ENCODE assay signal across 15 cellular contexts in genomic region chr17:82193520-82194236, GRCh38. TPM values are rescaled to one million over a fixed set of nuclear protein-coding genes. Genes with fewer than 3 reads are reported as not detected.
DNase-seq lines count a peak whose midpoint lies in the region; ATAC-seq, FAIRE-seq and TF ChIP-seq lines count a peak whose summit lies in the region.
"Had no signal": no experiment of that assay in that cellular context is flagged by ENCODE, and none has a peak within 500 bp of the region (broad histone marks: within the 10 kb centered on the region; RNA-seq: fewer than 3 reads in every experiment).

No MANE protein-coding gene starts in this region.

- peak; percentile 100 for FAIRE-seq in bronchial epithelial cell (lab: Jason Lieb, UNC)

- H3K9me3 ChIP-seq in HEK293 (ENCODE audit: control insufficient read depth, insufficient read depth, low read depth, low read length) = no peaks in the 10 kb centered on the region
- H3K9me3 ChIP-seq in lower lobe of right lung = no peaks in the 10 kb centered on the region
- H3K9me3 ChIP-seq in WERI-Rb-1 (ENCODE audit: severe bottlenecking) = no peaks in the 10 kb centered on the region
- H3K9me3 ChIP-seq: vagina had no signal

- POLR2A ChIA-PET in HEK293 (lab: Yijun Ruan, JAX) = no interaction called here

- CTCF ChIA-PET in HEK293 (lab: Yijun Ruan, JAX) = interaction anchor here (0.6 kb wide), 1 partner anchor 301 kb away, joined by 3 read pairs; no protein-coding TSS in a partner anchor

- DNase-seq in AML-193 (lab: John Stamatoyannopoulos, UW) = peak; percentile 38 to 52
- no peak for DNase-seq in bronchial epithelial cell (ENCODE audit: low read depth)
- DNase-seq in lower lobe of right lung = no peak
- no peak for DNase-seq in H4 (ENCODE audit: low spot score)
- no peak for DNase-seq in NCI-H2029 (lab: John Stamatoyannopoulos, UW)
- DNase-seq in WERI-Rb-1 = no peak
- DNase-seq in DMS53 treated with DMSO at 0.1 percent for 48 hours (lab: John Stamatoyannopoulos, UW; ENCODE audit: unreplicated experiment) = no peak
- DNase-seq: activated CD4-positive, CD25-positive, alpha-beta regulatory T cell treated with anti-CD3 and anti-CD28 coated beads, Interleukin-2, amount 50 U/mL, for 72 hours; activated T-cell treated with anti-CD3 and anti-CD28 coated beads, Interleukin-2, amount 50 U/mL, for 24 hours; dorsolateral prefrontal cortex; NCI-H2081 treated with DMSO at 0.1 percent for 48 hours; NCI-H774; SHP77 treated with DMSO at 0.1 percent for 48 hours had no signal

- H3K27ac ChIP-seq in HEK293 (ENCODE audit: extremely low read depth, low read depth, low read length) (no peak overlapping the region), lower lobe of right lung (peak overlapping the region; percentile 63), WERI-Rb-1 (no peak overlapping the region)
- H3K27ac ChIP-seq: vagina had no signal

- no peak for TF ChIP-seq CTCF in HEK293 (tag by site-specific recombination; IDR thresholded peaks at IDR 0.05)
- no peak for TF ChIP-seq CTCF in bronchial epithelial cell (IDR thresholded peaks at IDR 0.05; ENCODE audit: insufficient read depth, low read length, severe bottlenecking)
- no peak for TF ChIP-seq CTCF in lower lobe of right lung (IDR thresholded peaks at IDR 0.05)
- TF ChIP-seq CTCF in WERI-Rb-1 (IDR thresholded peaks at IDR 0.05; ENCODE audit: low read depth, low read length) = no peak

- H3K4me1 ChIP-seq in HEK293 (ENCODE audit: control insufficient read depth, insufficient read depth, low read length) (no peaks in the 10 kb centered on the region), lower lobe of right lung (no peaks in the 10 kb centered on the region)
- H3K4me1 ChIP-seq: vagina had no signal

- H3K36me3 ChIP-seq in HEK293 (ENCODE audit: control insufficient read depth in 2 of 2, insufficient read depth in 1 of 2, low read length in 2 of 2) (peaks cover 31 to 82% of the 10 kb centered on the region in 2 experiments), bronchial epithelial cell (ENCODE audit: control insufficient read depth, insufficient read depth, low read length) (peaks cover 12% of the 10 kb centered on the region), lower lobe of right lung (peaks cover 44% of the 10 kb centered on the region), WERI-Rb-1 (peaks cover 71% of the 10 kb centered on the region)

- no peak overlapping the region for H3K4me3 ChIP-seq in HEK293 (ENCODE audit: low read depth, low read length)
- H3K4me3 ChIP-seq in bronchial epithelial cell (ENCODE audit: low read depth, low read length) = no peak overlapping the region
- H3K4me3 ChIP-seq in lower lobe of right lung = peak overlapping the region; percentile 30
- no peak overlapping the region for H3K4me3 ChIP-seq in WERI-Rb-1 (ENCODE audit: low read depth, low read length)
- H3K4me3 ChIP-seq: vagina had no signal

- no peaks in the 10 kb centered on the region for H3K27me3 ChIP-seq in bronchial epithelial cell (ENCODE audit: control insufficient read depth, insufficient read depth, low read length)
- no peaks in the 10 kb centered on the region for H3K27me3 ChIP-seq in lower lobe of right lung (ENCODE audit: low read depth)
- no peaks in the 10 kb centered on the region for H3K27me3 ChIP-seq in WERI-Rb-1 (ENCODE audit: insufficient read depth, low read depth, severe bottlenecking)
- H3K27me3 ChIP-seq: dorsolateral prefrontal cortex, vagina had no signal

- intact Hi-C loops in lower lobe of right lung (cut with DNase I) = no loop called here

- ATAC-seq in lower lobe of right lung = peak; percentile 69 to 70

TF ChIP-seq in HEK293, 187 proteins besides CTCF, POLR2A, EP300 and RAD21:
- peak; percentile 73 for TF ChIP-seq ZBTB11 (tag by site-specific recombination; conservative IDR thresholded peaks at IDR 0.05; ENCODE audit: low read depth)
- no peak for TF ChIP-seq ZNF157 (tag by site-specific recombination; IDR thresholded peaks at IDR 0.05)

RNA-seq across cellular contexts. Expression of gene CCDC57, which starts 19.0 kb away (rescaled TPM):
- 8.1 and 10.8 TPM in 2 replicates for total RNA-seq in bronchial epithelial cell
- 63.4 TPM for total RNA-seq in lower lobe of right lung
- total RNA-seq in H4 (2014; rRNA removed; shearing (Covaris generic)) = 1.8 and 4.7 TPM in 2 replicates

RNA-seq across cellular contexts. Expression of gene SLC16A3, which starts 35.2 kb away (rescaled TPM):
- total RNA-seq in bronchial epithelial cell = 162 and 205 TPM in 2 replicates
- total RNA-seq in lower lobe of right lung = 81.9 TPM
- total RNA-seq in H4 (2014; rRNA removed; shearing (Covaris generic)) = 22.2 and 30.0 TPM in 2 replicates

Comparison
In these comparisons a context has a peak if more than half of its experiments do, and no peak if none do; other contexts are left out.
1. DNase-seq: peak in AML-193 (2 of 2); none in bronchial epithelial cell (single experiment), lower lobe of right lung (single experiment), H4 (single experiment), NCI-H2029 (single experiment), WERI-Rb-1 (single experiment) and DMS53 treated with DMSO at 0.1 percent for 48 hours (single experiment).